In the genomic region with DNA sequence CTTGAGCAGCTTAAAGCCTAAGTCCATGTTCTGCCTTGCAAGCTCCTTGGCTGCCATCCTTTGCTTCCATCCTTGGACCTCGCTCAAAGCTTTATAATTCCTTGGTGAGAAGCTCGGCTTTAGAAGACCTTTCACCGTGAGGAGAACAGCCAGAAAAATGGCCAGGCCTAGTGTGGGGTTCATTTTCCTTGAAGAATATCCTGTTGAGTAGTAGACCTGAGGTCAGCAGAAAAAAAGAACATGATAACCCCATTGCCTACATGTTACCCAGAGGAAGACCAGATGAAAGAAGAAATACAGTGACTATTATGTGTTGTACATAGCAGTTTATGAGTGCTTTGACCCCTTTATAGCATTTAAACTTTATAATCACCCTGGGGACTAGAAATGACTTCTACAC, we compare ENCODE assay signal across 9 cellular contexts. TPM values are rescaled to one million over a fixed set of nuclear protein-coding genes. Genes with fewer than 3 reads are reported as not detected.
"Had no signal": no experiment of that assay in that cellular context is flagged by ENCODE, and none has a peak within 500 bp of the region (broad histone marks: within the 10 kb centered on the region; RNA-seq: fewer than 3 reads in every experiment).

No MANE protein-coding gene starts in this region.

- DNase-seq: IMR-90, KBM-7, KG1 had no signal

- H3K4me3 Mint-ChIP-seq: IgD-negative memory B cell had no signal

- H3K36me3 Mint-ChIP-seq: IgD-negative memory B cell had no signal

- H3K27ac Mint-ChIP-seq: IgD-negative memory B cell had no signal

- H3K4me3 ChIP-seq: K562 had no signal

- FAIRE-seq: HTR-8/SVneo, K562 had no signal

- ATAC-seq: K562 had no signal

- H3K27ac ChIP-seq: HL-60 had no signal

RNA-seq across cellular contexts. Expression of a gene that starts 11.1 kb away (rescaled TPM):
- total RNA-seq: HT-29, HT1080, IMR-90, K562 had no signal
- polyA plus RNA-seq: IgD-negative memory B cell, IMR-90, K562 had no signal

RNA-seq across cellular contexts. Expression of a gene that starts 22.2 kb away (rescaled TPM):
- total RNA-seq: HT-29, HT1080, K562 had no signal
- polyA plus RNA-seq: K562 had no signal

RNA-seq across cellular contexts. Expression of a gene that starts 45.6 kb away (rescaled TPM):
- total RNA-seq: HT-29, HT1080, IMR-90, K562 had no signal
- polyA plus RNA-seq: IgD-negative memory B cell, IMR-90, K562 had no signal
